In the genomic region with DNA sequence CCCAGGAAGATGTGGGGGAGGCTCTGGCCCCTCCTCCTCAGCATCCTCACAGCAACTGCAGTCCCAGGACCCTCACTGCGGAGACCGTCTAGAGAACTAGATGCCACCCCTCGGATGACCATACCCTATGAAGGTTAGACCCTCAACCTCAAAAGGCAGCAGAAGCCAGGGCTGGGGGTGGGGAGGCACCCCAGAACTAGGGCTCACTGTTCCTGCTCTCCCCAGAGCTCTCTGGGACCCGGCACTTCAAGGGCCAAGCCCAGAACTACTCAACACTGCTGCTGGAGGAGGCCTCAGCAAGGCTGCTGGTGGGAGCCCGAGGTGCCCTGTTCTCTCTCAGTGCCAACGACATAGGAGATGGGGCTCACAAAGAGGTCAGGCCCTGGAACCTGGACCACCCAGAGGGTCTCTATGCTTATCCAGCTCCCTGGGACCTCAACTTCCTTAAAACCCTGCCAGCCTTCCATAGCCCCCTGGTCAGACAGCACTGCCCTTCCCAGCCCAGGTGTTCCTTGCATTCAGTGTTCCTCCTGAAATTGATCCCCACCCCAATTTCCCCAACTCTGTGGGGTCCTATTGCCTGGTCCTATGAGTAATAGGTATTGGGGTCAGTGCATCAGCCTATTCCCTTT, we compare ENCODE assay signal across 14 cellular contexts. TPM values are rescaled to one million over a fixed set of nuclear protein-coding genes. Genes with fewer than 3 reads are reported as not detected.
DNase-seq lines count a peak whose midpoint lies in the region; TF ChIP-seq lines count a peak whose summit lies in the region.
"Had no signal": no experiment of that assay in that cellular context is flagged by ENCODE, and none has a peak within 500 bp of the region (broad histone marks: within the 10 kb centered on the region; RNA-seq: fewer than 3 reads in every experiment).

No MANE protein-coding gene starts in this region.

- no peak overlapping the region for H4K8ac ChIP-seq in H9 (replicated peaks; ENCODE audit: insufficient read length, low read depth, low read length)

- no peak overlapping the region for H3K14ac ChIP-seq in H9 (ENCODE audit: insufficient read depth, low read length)

- no peak overlapping the region for H3K18ac ChIP-seq in H9 (ENCODE audit: insufficient read length, low read depth, low read length)

- peaks cover 41% of the 10 kb centered on the region for H3K4me1 Mint-ChIP-seq in neural crest cell
- H3K4me1 Mint-ChIP-seq in H9: peaks cover 32 to 34% of the 10 kb centered on the region in 2 experiments

- H2BK12ac ChIP-seq in H9 (ENCODE audit: insufficient read length, low read depth, low read length): no peak overlapping the region

- H3K36me3 ChIP-seq in right atrium auricular region (no peaks in the 10 kb centered on the region), left ventricle myocardium inferior (peaks cover under 1% of the 10 kb centered on the region)

- H2AFZ ChIP-seq in H9 (ENCODE audit: low read length): no peak overlapping the region

- H3K79me1 ChIP-seq in H9 (ENCODE audit: insufficient read depth, low read depth, low read length, poor library complexity, severe bottlenecking): no peaks in the 10 kb centered on the region

- H3K4ac ChIP-seq in H9 (ENCODE audit: low read depth, low read length): no peak overlapping the region

- H4K20me1 ChIP-seq in H9 (ENCODE audit: control insufficient read depth, insufficient read depth, insufficient read length): no peaks in the 10 kb centered on the region

- H3K23me2 ChIP-seq in H9 (ENCODE audit: insufficient read length, low read depth, low read length, poor library complexity, severe bottlenecking): peaks cover 12% of the 10 kb centered on the region

- no peaks in the 10 kb centered on the region for H3K36me3 Mint-ChIP-seq in neural crest cell (ENCODE audit: low read depth)
- H3K36me3 Mint-ChIP-seq in H9 (ENCODE audit: insufficient read depth in 1 of 3, low read depth in 3 of 3): peaks cover 0 to 2% (median 0%) of the 10 kb centered on the region in 3 experiments; a peak in 3 of 7 replicates

- H3K9me3 Mint-ChIP-seq in neural crest cell (no peaks in the 10 kb centered on the region), H9 (no peaks in the 10 kb centered on the region; a peak in 2 of 5 replicates)

- H3K56ac ChIP-seq in H9 (ENCODE audit: insufficient read length, low read depth, low read length): no peak overlapping the region

- peak; percentile 42 for DNase-seq in right atrium auricular region (ENCODE audit: low spot score)
- no peak for DNase-seq in left ventricle myocardium inferior
- no peak for DNase-seq in neural crest cell (ENCODE audit: low read depth, low spot score)
- DNase-seq in nucleus accumbens (lab: John Stamatoyannopoulos, UW): no peak
- DNase-seq in H9: no peak
- no peak for DNase-seq in NCI-H2081 (lab: John Stamatoyannopoulos, UW)
- DNase-seq: COR-L47, HCEC 1CT, Kasumi-1, NCI-H1417, NCI-H1930, NCI-H2171 treated with DMSO at 0.1 percent for 48 hours, NCI-H774 had no signal

- no peaks in the 10 kb centered on the region for H3K79me2 ChIP-seq in H9 (ENCODE audit: insufficient read depth, low read length)

- H3K4me1 ChIP-seq in right atrium auricular region (peaks cover 0 to 15% of the 10 kb centered on the region in 2 donors), left ventricle myocardium inferior (peaks cover 17% of the 10 kb centered on the region), H9 (ENCODE audit: insufficient read depth, low read length) (no peaks in the 10 kb centered on the region)

- H3K4me3 Mint-ChIP-seq in neural crest cell: peak overlapping the region; percentile 59
- H3K4me3 Mint-ChIP-seq in H9: no peak overlapping the region

- H3K27ac Mint-ChIP-seq in neural crest cell (ENCODE audit: unreplicated experiment) (no peak overlapping the region), H9 (no peak overlapping the region; a peak in 2 of 7 replicates)

- H3K27me3 Mint-ChIP-seq in neural crest cell (ENCODE audit: low read depth) (peaks cover 6% of the 10 kb centered on the region), H9 (ENCODE audit: low read depth) (peaks cover 7% of the 10 kb centered on the region)

- H2BK5ac ChIP-seq in H9 (ENCODE audit: insufficient read length, low read length): no peak overlapping the region

- H2BK15ac ChIP-seq in H9 (ENCODE audit: low read depth, low read length): no peak overlapping the region

- no peak overlapping the region for H3K23ac ChIP-seq in H9 (ENCODE audit: insufficient read length, low read depth, low read length)

- no CpG with 5 or more reads among the region's 6 CpGs for WGBS in H9 (ENCODE audit: extremely low coverage, insufficient read length, low lambda C conversion rate)

- H3K27ac ChIP-seq in right atrium auricular region: no peak overlapping the region
- H3K27ac ChIP-seq in left ventricle myocardium inferior (replicated peaks): no peak overlapping the region
- no peak overlapping the region for H3K27ac ChIP-seq in H9 (ENCODE audit: insufficient read length, low read depth, low read length)

- H2BK20ac ChIP-seq in H9 (ENCODE audit: low read depth, low read length, poor library complexity, severe bottlenecking): no peak overlapping the region

- H3K4me3 ChIP-seq in right atrium auricular region: no peak overlapping the region
- H3K4me3 ChIP-seq in left ventricle myocardium inferior: no peak overlapping the region
- H3K4me3 ChIP-seq: A549 had no signal

- H3K27me3 ChIP-seq in right atrium auricular region (no peaks in the 10 kb centered on the region), left ventricle myocardium inferior (ENCODE audit: low read depth) (no peaks in the 10 kb centered on the region), H9 (ENCODE audit: insufficient read depth, low read length) (no peaks in the 10 kb centered on the region)

- no peak overlapping the region for H4K91ac ChIP-seq in H9 (ENCODE audit: insufficient read length, low read depth, low read length)

- H2BK120ac ChIP-seq in H9 (ENCODE audit: low read depth, low read length, poor library complexity, severe bottlenecking): no peak overlapping the region

- H3T11ph ChIP-seq in H9 (ENCODE audit: low read length): no peak overlapping the region

- H3K9me3 ChIP-seq in right atrium auricular region: no peaks in the 10 kb centered on the region
- no peaks in the 10 kb centered on the region for H3K9me3 ChIP-seq in left ventricle myocardium inferior (replicated peaks)
- no peaks in the 10 kb centered on the region for H3K9me3 ChIP-seq in H9 (ENCODE audit: control insufficient read depth, low read depth, low read length)
- H3K9me3 ChIP-seq: A549 had no signal

- H3K9ac ChIP-seq in H9 (ENCODE audit: extremely low read depth, insufficient read length, low read length): no peak overlapping the region

- no peak overlapping the region for H4K5ac ChIP-seq in H9 (ENCODE audit: insufficient read length, low read depth, low read length)

- intact Hi-C loops in left ventricle myocardium inferior (cut with micrococcal nuclease): no loop called here

- H2AK5ac ChIP-seq in H9 (ENCODE audit: insufficient read length, low read length): no peak overlapping the region

- H3K4me2 ChIP-seq in H9 (ENCODE audit: insufficient read depth, insufficient read length, low read length): no peak overlapping the region

- TF ChIP-seq CTCF in right atrium auricular region (IDR thresholded peaks at IDR 0.05): no peak
- no peak for TF ChIP-seq CTCF in left ventricle myocardium inferior (IDR thresholded peaks at IDR 0.05; ENCODE audit: borderline replicate concordance)
- no peak for TF ChIP-seq CTCF in neural crest cell (conservative IDR thresholded peaks at IDR 0.05)
- TF ChIP-seq CTCF in H9 (conservative IDR thresholded peaks at IDR 0.05): no peak

RNA-seq across cellular contexts. Expression of gene SEMA4G, which starts 3.7 kb away (rescaled TPM):
- 1 to 10 TPM; 3.4 to 4.0 TPM for total RNA-seq in right atrium auricular region
- total RNA-seq in left ventricle myocardium inferior: 0.52 TPM
- total RNA-seq in neural crest cell: 7.0 and 9.1 TPM in 2 replicates
- 8.1 and 8.5 TPM in 2 replicates for total RNA-seq in H9 (2021)

RNA-seq across cellular contexts. Expression of gene MRPL43, which starts 14.3 kb away (rescaled TPM):
- total RNA-seq in right atrium auricular region (10 to 100 TPM; 60.1 to 88.4 TPM), left ventricle myocardium inferior (49.7 TPM), neural crest cell (62.9 and 64.0 TPM in 2 replicates), H9 (2021) (70.3 and 71.0 TPM in 2 replicates)

RNA-seq across cellular contexts. Expression of gene TWNK, which starts 14.3 kb away (rescaled TPM):
- total RNA-seq in right atrium auricular region (1 to 10 TPM; 5.5 to 7.1 TPM), left ventricle myocardium inferior (7.3 TPM), neural crest cell (14.3 and 14.6 TPM in 2 replicates), H9 (2021) (38.7 and 41.7 TPM in 2 replicates)

RNA-seq across cellular contexts. Expression of gene LZTS2, which starts 26.6 kb away (rescaled TPM):
- total RNA-seq in right atrium auricular region (10 to 100 TPM; 40.0 to 71.0 TPM), left ventricle myocardium inferior (35.6 TPM), neural crest cell (70.8 and 71.0 TPM in 2 replicates), H9 (2021) (69.1 and 71.3 TPM in 2 replicates)

RNA-seq across cellular contexts. Expression of gene PDZD7, which starts 57.9 kb away (rescaled TPM):
- total RNA-seq in right atrium auricular region (1 to 10 TPM in 1 of 2 donors, under 1 TPM in 1; 0.59 to 1.3 TPM), left ventricle myocardium inferior (0.27 TPM), neural crest cell (0.50 and 0.68 TPM in 2 replicates), H9 (2021) (1.7 and 2.0 TPM in 2 replicates)
